Comparison of ENCODE assay signal across 16 cellular contexts in the genomic region with DNA sequence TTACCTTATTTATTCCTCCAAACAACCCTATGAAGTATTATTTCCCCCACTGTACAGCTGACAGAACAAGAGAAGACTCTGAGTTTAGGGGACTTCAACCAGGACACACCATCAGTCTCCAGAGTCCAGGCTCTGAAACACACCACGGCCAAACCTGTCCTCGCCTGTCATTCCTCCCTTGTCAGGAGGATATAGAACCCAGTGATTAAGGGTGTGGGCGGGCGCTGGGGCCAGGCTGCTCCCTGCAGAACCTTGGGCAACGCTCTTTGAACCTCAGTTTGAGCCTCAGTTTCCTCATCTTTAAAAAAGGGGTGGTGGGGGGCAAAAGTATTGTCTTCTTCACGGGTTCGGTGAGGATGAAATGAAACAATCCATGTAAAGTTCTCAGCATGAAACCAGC. TPM values are rescaled to one million over a fixed set of nuclear protein-coding genes. Genes with fewer than 3 reads are reported as not detected.
DNase-seq lines count a peak whose midpoint lies in the region; ATAC-seq, FAIRE-seq and TF ChIP-seq lines count a peak whose summit lies in the region.
"Had no signal": no experiment of that assay in that cellular context is flagged by ENCODE, and none has a peak within 500 bp of the region (broad histone marks: within the 10 kb centered on the region; RNA-seq: fewer than 3 reads in every experiment).

No MANE protein-coding gene starts in this region.

- H3K36me3 ChIP-seq in GM23338 (ENCODE audit: insufficient read depth), result no peaks in the 10 kb centered on the region
- no peaks in the 10 kb centered on the region for H3K36me3 ChIP-seq in astrocyte (ENCODE audit: insufficient read depth, low read length)
- H3K36me3 ChIP-seq in liver (ENCODE audit: control insufficient read depth in 4 of 4, insufficient read depth in 3 of 4, low read depth in 1 of 4, low read length in 3 of 4), result no peaks in the 10 kb centered on the region
- H3K36me3 ChIP-seq: BLaER1 had no signal

- H3K4me1 Mint-ChIP-seq in GM23338, result peaks cover 6% of the 10 kb centered on the region
- H3K4me1 Mint-ChIP-seq in astrocyte (ENCODE audit: low read depth, unreplicated experiment), result peaks cover 5% of the 10 kb centered on the region

- 79% methylated on average over 7 of the region's 7 CpGs for WGBS in liver

- peak; percentile 5; the same call in 1 of the 3 replicates for ATAC-seq in GM23338
- no peak for ATAC-seq in GM18511 (IDR thresholded peaks at IDR 0.05; ENCODE audit: unreplicated experiment)

- H3K4me3 Mint-ChIP-seq in GM23338 (peak overlapping the region; percentile 78), astrocyte (ENCODE audit: unreplicated experiment) (peak overlapping the region; percentile 50)

- no peak overlapping the region for H3K9ac ChIP-seq in astrocyte (ENCODE audit: low read length)
- no peak overlapping the region for H3K9ac ChIP-seq in liver (ENCODE audit: low read depth in 1 of 2, low read length in 2 of 2)
- H3K9ac ChIP-seq: BLaER1 had no signal

- H3F3A ChIP-seq in GM23338 (replicated peaks; ENCODE audit: low read depth), result 0 out of 2 replicates have a peak, but pooled peaks cover 7% of the 10 kb centered on the region

- H3K9me3 ChIP-seq in astrocyte (ENCODE audit: insufficient read depth, low read depth, low read length), result no peaks in the 10 kb centered on the region
- H3K9me3 ChIP-seq in liver (ENCODE audit: control insufficient read depth in 4 of 4, low read length in 3 of 4), result no peaks in the 10 kb centered on the region
- H3K9me3 ChIP-seq: BLaER1, testis had no signal

- H3K4me2 ChIP-seq in GM23338 (peak overlapping the region; percentile 94), astrocyte (ENCODE audit: low read length) (peak overlapping the region; percentile 86)

- H3K79me2 ChIP-seq in GM23338 (replicated peaks; ENCODE audit: insufficient read depth) (no peaks in the 10 kb centered on the region), astrocyte (ENCODE audit: insufficient read depth, low read length) (no peaks in the 10 kb centered on the region)

- H4K20me1 ChIP-seq in GM23338 (replicated peaks; ENCODE audit: insufficient read depth) (no peaks in the 10 kb centered on the region), astrocyte (ENCODE audit: insufficient read depth, low read length) (no peaks in the 10 kb centered on the region)
- H4K20me1 ChIP-seq: BLaER1 had no signal

- H3K4me1 ChIP-seq in GM23338 (ENCODE audit: insufficient read depth), result peaks cover 14% of the 10 kb centered on the region; the same call in 1 of the 2 replicates
- peaks cover 14% of the 10 kb centered on the region for H3K4me1 ChIP-seq in astrocyte (ENCODE audit: insufficient read depth, low read length)
- H3K4me1 ChIP-seq in liver (ENCODE audit: control insufficient read depth in 4 of 4, insufficient read depth in 4 of 4, low read length in 3 of 4), result peaks cover 0 to 19% (median 8%) of the 10 kb centered on the region in 4 donors

- H3K27ac ChIP-seq in GM23338 (ENCODE audit: low read depth), result no peak overlapping the region
- H3K27ac ChIP-seq in astrocyte (ENCODE audit: low read depth, low read length), result no peak overlapping the region
- H3K27ac ChIP-seq in liver (ENCODE audit: low read depth in 1 of 2, low read length in 2 of 2), result peak overlapping the region; percentile 18 to 66
- H3K27ac ChIP-seq: BLaER1, testis had no signal

- peak overlapping the region; percentile 69 for H3K4me3 ChIP-seq in GM23338
- H3K4me3 ChIP-seq in astrocyte (ENCODE audit: insufficient read depth, low read depth, low read length), result peak overlapping the region; percentile 55
- peak overlapping the region; percentile 35 to 94 (median 66) for H3K4me3 ChIP-seq in liver (ENCODE audit: low read depth in 1 of 3, low read length in 3 of 3)
- peak overlapping the region; percentile 43 for H3K4me3 ChIP-seq in skeletal muscle cell (ENCODE audit: low read depth, low read length)

- no peaks in the 10 kb centered on the region for H3K9me3 Mint-ChIP-seq in GM23338
- peaks cover 6% of the 10 kb centered on the region for H3K9me3 Mint-ChIP-seq in astrocyte (ENCODE audit: unreplicated experiment)
- H3K9me3 Mint-ChIP-seq: activated naive CD4-positive, alpha-beta T cell treated with anti-CD3 and anti-CD28 coated beads, Interleukin-2, amount 50 U/mL, for 72 hours had no signal

- H3K36me3 Mint-ChIP-seq in GM23338 (ENCODE audit: low read depth), result no peaks in the 10 kb centered on the region
- H3K36me3 Mint-ChIP-seq in astrocyte (ENCODE audit: low read depth, unreplicated experiment), result peaks cover 3% of the 10 kb centered on the region

- no peak overlapping the region for H3K27ac Mint-ChIP-seq in GM23338
- H3K27ac Mint-ChIP-seq in astrocyte (ENCODE audit: unreplicated experiment), result no peak overlapping the region
- H3K27ac Mint-ChIP-seq: activated naive CD4-positive, alpha-beta T cell treated with anti-CD3 and anti-CD28 coated beads, Interleukin-2, amount 50 U/mL, for 72 hours had no signal

- H3K27me3 Mint-ChIP-seq in GM23338 (ENCODE audit: insufficient read depth, low read depth, poor library complexity) (peaks cover 49% of the 10 kb centered on the region), astrocyte (ENCODE audit: low read depth, unreplicated experiment) (peaks cover 50% of the 10 kb centered on the region)

- H2AFZ ChIP-seq in GM23338, result peak overlapping the region; percentile 99; the same call in 1 of the 2 replicates
- H2AFZ ChIP-seq in astrocyte (ENCODE audit: low read depth, low read length), result peak overlapping the region; percentile 89

- DNase-seq in GM23338 (ENCODE audit: low spot score) (no peak), astrocyte (ENCODE audit: low read depth) (no peak), skeletal muscle cell (ENCODE audit: low read depth) (no peak), NCI-H2227 (lab: John Stamatoyannopoulos, UW; ENCODE audit: unreplicated experiment) (no peak), superior temporal gyrus (ENCODE audit: extremely low spot score) (no peak), KBM-7 (no peak)
- DNase-seq: DND-41, NCI-H187, NCI-H69, SW 1271 had no signal

- FAIRE-seq in astrocyte (lab: Jason Lieb, UNC), result no peak

- TF ChIP-seq CTCF in GM23338 (conservative IDR thresholded peaks at IDR 0.05; ENCODE audit: low read depth in 2 of 2) (no peak), astrocyte (IDR thresholded peaks at IDR 0.05; ENCODE audit: insufficient read depth, low read depth, low read length) (no peak), liver (IDR thresholded peaks at IDR 0.05; ENCODE audit: low read depth, low read length, missing input control) (no peak)

- no peak for TF ChIP-seq RAD21 in liver (IDR thresholded peaks at IDR 0.05)

- peaks cover 60% of the 10 kb centered on the region for H3K27me3 ChIP-seq in GM23338 (ENCODE audit: insufficient read depth)
- H3K27me3 ChIP-seq in astrocyte (ENCODE audit: insufficient read depth, low read length), result peaks cover 6% of the 10 kb centered on the region
- no peaks in the 10 kb centered on the region for H3K27me3 ChIP-seq in liver (ENCODE audit: control insufficient read depth in 4 of 4, insufficient read depth in 4 of 4, low read length in 3 of 4)
- H3K27me3 ChIP-seq: testis had no signal

- in situ Hi-C loops in KBM-7 (cut with MboI; ENCODE audit: low pct_unique_long_range_greater_than_20kb, low sequenced_read_pairs), result no loop called here

- H3K9me2 ChIP-seq in GM23338 (ENCODE audit: insufficient read depth), result no peaks in the 10 kb centered on the region

TF ChIP-seq in GM23338, 12 proteins besides CTCF, POLR2A, EP300 and RAD21 (continues in another document):
- no peak for TF ChIP-seq ZNF331 (CRISPR knock-in tag; IDR thresholded peaks at IDR 0.05; ENCODE audit: low read depth)

TF ChIP-seq in liver, 16 proteins besides CTCF, POLR2A, EP300 and RAD21 (continues in another document):
- no peak for TF ChIP-seq RXRA (IDR thresholded peaks at IDR 0.05)
- no peak for TF ChIP-seq FOXA1 (IDR thresholded peaks at IDR 0.05)
- TF ChIP-seq FOXA2 (IDR thresholded peaks at IDR 0.05), result no peak
- no peak for TF ChIP-seq YY1 (IDR thresholded peaks at IDR 0.05)

RNA-seq across cellular contexts. Expression of gene CEP85, which starts 9.4 kb away (rescaled TPM):
- total RNA-seq in GM23338 (2014; rRNA removed; shearing (Covaris generic)), result 26.1 and 36.8 TPM in 2 replicates
- 11.6 and 12.8 TPM in 2 replicates for polyA plus RNA-seq in GM23338 (2016; fragmentation: Nextera tagmentation; extraction: Ambion mirVana)
- 10.2 and 10.5 TPM in 2 replicates for total RNA-seq in astrocyte
- 10 to 100 TPM in 1 of 2 donors, 1 to 10 TPM in 1; 7.3 to 14.6 TPM for total RNA-seq in liver
- polyA plus RNA-seq in liver, result 1 to 10 TPM; 2.6 to 3.4 TPM

RNA-seq across cellular contexts. Expression of gene CATSPER4, which starts 34.2 kb away (rescaled TPM):
- total RNA-seq in GM23338 (2014; rRNA removed; shearing (Covaris generic)), result not detected in 2 replicates
- polyA plus RNA-seq in GM23338 (2016; fragmentation: Nextera tagmentation; extraction: Ambion mirVana) (0.31 and 0.35 TPM in 2 replicates), liver (not detected)
- total RNA-seq in astrocyte (not detected in 2 replicates), liver (not detected)
- total RNA-seq: activated naive CD4-positive, alpha-beta T cell treated with anti-CD3 and anti-CD28 coated beads, Interleukin-2, amount 50 U/mL, for 72 hours; left colon had no signal

RNA-seq across cellular contexts. Expression of gene CNKSR1, which starts 47.3 kb away (rescaled TPM):
- total RNA-seq in GM23338 (2014; rRNA removed; shearing (Covaris generic)), result 11.3 and 12.5 TPM in 2 replicates
- 9.7 and 9.8 TPM in 2 replicates for polyA plus RNA-seq in GM23338 (2016; fragmentation: Nextera tagmentation; extraction: Ambion mirVana)
- 4.2 and 5.0 TPM in 2 replicates for total RNA-seq in astrocyte
- 1 to 10 TPM in 1 of 2 donors, under 1 TPM in 1; 0.56 to 1.2 TPM for total RNA-seq in liver
- 1 to 10 TPM in 1 of 2 donors, under 1 TPM in 1; 0.48 to 2.2 TPM for polyA plus RNA-seq in liver

RNA-seq across cellular contexts. Expression of gene ZNF593OS, which starts 53.0 kb away (rescaled TPM):
- total RNA-seq in GM23338 (2014; rRNA removed; shearing (Covaris generic)), result not detected in 2 replicates
- 0.68 and 1.1 TPM in 2 replicates for polyA plus RNA-seq in GM23338 (2016; fragmentation: Nextera tagmentation; extraction: Ambion mirVana)
- not detected in 2 replicates for total RNA-seq in astrocyte
- total RNA-seq in liver, result not detected
- polyA plus RNA-seq in liver, result under 1 TPM; 0.10 to 0.32 TPM
- total RNA-seq: activated naive CD4-positive, alpha-beta T cell treated with anti-CD3 and anti-CD28 coated beads, Interleukin-2, amount 50 U/mL, for 72 hours; left colon had no signal

RNA-seq across cellular contexts. Expression of gene ZNF593, which starts 54.9 kb away (rescaled TPM):
- total RNA-seq in GM23338 (2014; rRNA removed; shearing (Covaris generic)), result 26.2 and 32.6 TPM in 2 replicates
- polyA plus RNA-seq in GM23338 (2016; fragmentation: Nextera tagmentation; extraction: Ambion mirVana), result 108 and 115 TPM in 2 replicates
- total RNA-seq in astrocyte, result 34.4 and 37.6 TPM in 2 replicates
- total RNA-seq in liver, result 10 to 100 TPM in 1 of 2 donors, 1 to 10 TPM in 1; 5.7 to 15.7 TPM
- polyA plus RNA-seq in liver, result 10 to 100 TPM; 44.8 to 81.4 TPM

Comparison
In these comparisons a context has a peak if more than half of its experiments do, and no peak if none do; other contexts are left out.
1. H3K27ac ChIP-seq: peak in liver (2 of 2); none in GM23338 (single experiment) and astrocyte (single experiment).
2. Peak in every context shown above with its lines, with median percentiles within 50 percentile points of each other: H3K4me3 ChIP-seq.